In genomic region chr2:236309669-236310029, GRCh38 we compare ENCODE assay signal across 7 cellular contexts. TPM values are rescaled to one million over a fixed set of nuclear protein-coding genes. Genes with fewer than 3 reads are reported as not detected.
A peak's percentile ranks its signal among the peaks of the same experiment; 100 is the strongest.
DNase-seq lines count a peak whose midpoint lies in the region; TF ChIP-seq lines count a peak whose summit lies in the region.

No MANE protein-coding gene starts in this region.

- H3K4me1 Mint-ChIP-seq in brain = no peaks in the 10 kb centered on the region

- H3K9me3 Mint-ChIP-seq in brain = peaks cover 8 to 27% (median 22%) of the 10 kb centered on the region in 5 experiments

- TF ChIP-seq CTCF in brain (conservative IDR thresholded peaks at IDR 0.05) = peak; percentile 32 to 75

- peaks cover 20% of the 10 kb centered on the region for H3K27me3 Mint-ChIP-seq in brain

- DNase-seq in EL = peak; percentile 22
- peak; percentile 49 for DNase-seq in HuH-7 (ENCODE audit: low spot score)
- DNase-seq in midbrain (lab: John Stamatoyannopoulos, UW) = peak; percentile 13
- DNase-seq in central memory CD4-positive, alpha-beta T cell = no peak
- DNase-seq in activated effector memory CD4-positive, alpha-beta T cell treated with anti-CD3 and anti-CD28 coated beads, Interleukin-2, amount 50 U/mL, for 16 hours = no peak
- no peak for DNase-seq in activated CD8-positive, alpha-beta memory T cell treated with anti-CD3 and anti-CD28 coated beads, Interleukin-2, amount 50 U/mL, for 48 hours

- no peaks in the 10 kb centered on the region for H3K36me3 Mint-ChIP-seq in brain

- H3K27ac Mint-ChIP-seq in brain = no peak overlapping the region

- H3K4me3 Mint-ChIP-seq in brain = no peak overlapping the region

RNA-seq across cellular contexts. Expression of gene ASB18, which starts 45.4 kb away (rescaled TPM):
- not detected for polyA plus RNA-seq in brain (ENCODE audit: insufficient read depth, low read depth, low replicate concordance)

Comparison
In these comparisons a context has a peak if more than half of its experiments do, and no peak if none do; other contexts are left out.
1. DNase-seq: peak in EL (single experiment), HuH-7 (single experiment) and midbrain (single experiment); none in central memory CD4-positive, alpha-beta T cell (single experiment), activated effector memory CD4-positive, alpha-beta T cell treated with anti-CD3 and anti-CD28 coated beads, Interleukin-2, amount 50 U/mL, for 16 hours (single experiment) and activated CD8-positive, alpha-beta memory T cell treated with anti-CD3 and anti-CD28 coated beads, Interleukin-2, amount 50 U/mL, for 48 hours (single experiment).